In the genomic region with DNA sequence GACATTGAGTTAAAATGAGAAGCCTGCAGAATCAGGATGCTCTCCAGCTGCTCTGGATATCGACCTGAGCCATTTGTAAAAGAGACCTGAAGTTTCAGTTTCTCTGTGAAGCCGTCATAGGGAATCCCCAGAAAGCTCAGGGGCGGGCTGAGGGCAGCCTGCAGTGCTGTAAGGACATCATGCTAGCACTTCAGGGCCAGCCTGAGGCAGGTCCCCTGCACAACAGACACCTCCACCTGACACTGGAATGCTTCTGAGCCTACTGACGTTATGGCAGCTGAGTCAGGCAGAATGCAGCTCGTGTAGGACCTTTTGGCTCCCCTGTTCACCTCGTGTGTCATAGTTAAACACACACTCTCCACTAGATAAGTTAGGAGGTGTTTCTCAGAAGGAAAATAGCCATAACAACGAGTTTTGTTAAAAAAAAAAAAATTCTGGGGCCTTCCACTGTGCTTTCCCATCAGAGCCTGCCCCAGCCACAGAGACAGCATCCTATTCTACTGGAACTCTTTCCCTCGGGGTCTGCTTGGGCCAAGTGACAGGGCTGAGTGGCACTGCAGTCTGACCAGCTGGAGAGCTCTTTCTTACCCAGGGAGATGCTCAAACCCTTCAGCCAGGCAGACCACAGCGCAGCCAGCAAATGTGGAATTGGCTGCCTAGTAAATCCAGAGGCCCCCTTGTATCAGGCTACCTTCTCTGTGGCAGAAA, we compare ENCODE assay signal across 9 cellular contexts.
DNase-seq lines count a peak whose midpoint lies in the region; ATAC-seq lines count a peak whose summit lies in the region.
"Had no signal": no experiment of that assay in that cellular context is flagged by ENCODE, and none has a peak within 500 bp of the region (broad histone marks: within the 10 kb centered on the region; RNA-seq: fewer than 3 reads in every experiment).

No MANE protein-coding gene starts in this region.

- H2AK5ac ChIP-seq in mesendoderm (ENCODE audit: low read length) = no peak overlapping the region

- no peak overlapping the region for H2BK120ac ChIP-seq in mesendoderm (ENCODE audit: low read depth, low read length)

- H3K27ac ChIP-seq in mesendoderm (ENCODE audit: low read depth, low read length) = no peak overlapping the region
- H3K27ac ChIP-seq: HL-60 had no signal

- no peak overlapping the region for H3K4me3 Mint-ChIP-seq in effector memory CD8-positive, alpha-beta T cell

- H3K36me3 ChIP-seq in mesendoderm (ENCODE audit: control insufficient read depth, insufficient read depth, low read length) = no peaks in the 10 kb centered on the region

- ATAC-seq in GM18867 (IDR thresholded peaks at IDR 0.05; ENCODE audit: unreplicated experiment) = peak; percentile 87
- ATAC-seq in GM21515 (IDR thresholded peaks at IDR 0.05; ENCODE audit: unreplicated experiment) = peak; percentile 88
- ATAC-seq in HG03442 (IDR thresholded peaks at IDR 0.05; ENCODE audit: unreplicated experiment) = peak; percentile 97
- ATAC-seq in effector memory CD8-positive, alpha-beta T cell (replicated peaks) = no peak

- no peak overlapping the region for H4K8ac ChIP-seq in mesendoderm (ENCODE audit: low read depth, low read length)

- no peak overlapping the region for H2BK15ac ChIP-seq in mesendoderm (replicated peaks; ENCODE audit: low read depth)

- no peak overlapping the region for H3K56ac ChIP-seq in mesendoderm (ENCODE audit: low read length)

- H3K27ac Mint-ChIP-seq in effector memory CD8-positive, alpha-beta T cell = no peak overlapping the region

- peaks cover 0 to 14% of the 10 kb centered on the region in 2 donors for H3K27me3 Mint-ChIP-seq in effector memory CD8-positive, alpha-beta T cell

- no peak overlapping the region for H3K18ac ChIP-seq in mesendoderm (ENCODE audit: low read length)

- WGBS in mesendoderm (ENCODE audit: extremely low coverage, insufficient coverage, low lambda C conversion rate) = no CpG with 5 or more reads among the region's 9 CpGs

- H3K27me3 ChIP-seq in mesendoderm (ENCODE audit: insufficient read depth, low read length, poor library complexity) = no peaks in the 10 kb centered on the region

- no peak overlapping the region for H4K5ac ChIP-seq in mesendoderm (ENCODE audit: low read length)

- no peak overlapping the region for H3K23ac ChIP-seq in mesendoderm (ENCODE audit: low read length)

- no peak overlapping the region for H2BK5ac ChIP-seq in mesendoderm (ENCODE audit: low read length)

- H3K4me1 ChIP-seq in mesendoderm (ENCODE audit: control insufficient read depth, low read depth, low read length) = no peaks in the 10 kb centered on the region

- H3K36me3 Mint-ChIP-seq in effector memory CD8-positive, alpha-beta T cell (ENCODE audit: insufficient read depth) = no peaks in the 10 kb centered on the region

- H3K79me1 ChIP-seq in mesendoderm (ENCODE audit: low read length) = no peaks in the 10 kb centered on the region

- H3K4me3 ChIP-seq in mesendoderm (ENCODE audit: low read length) = no peak overlapping the region

- no peaks in the 10 kb centered on the region for H3K9me3 Mint-ChIP-seq in effector memory CD8-positive, alpha-beta T cell

- peaks cover 2 to 3% of the 10 kb centered on the region in 2 donors for H3K4me1 Mint-ChIP-seq in effector memory CD8-positive, alpha-beta T cell (ENCODE audit: low read depth in 2 of 2)

- H3K9ac ChIP-seq in mesendoderm (ENCODE audit: low read length) = no peak overlapping the region

- no peak overlapping the region for H3K4me2 ChIP-seq in mesendoderm (ENCODE audit: low read length)

- DNase-seq in mesendoderm (peak; percentile 13), NCI-H1105 treated with DMSO at 0.1 percent for 48 hours (lab: John Stamatoyannopoulos, UW) (no peak)
- DNase-seq in effector CD4-positive, alpha-beta T cell = no peak
- DNase-seq in effector memory CD8-positive, alpha-beta T cell = no peak
- DNase-seq: stimulated activated CD4-positive, alpha-beta T cell treated with anti-CD3 and anti-CD28 coated beads, Interleukin-4, amount 100 ng/mL, for 1 hour had no signal

- no peak overlapping the region for H3K4ac ChIP-seq in mesendoderm (ENCODE audit: low read depth, low read length)

- no peaks in the 10 kb centered on the region for H3K79me2 ChIP-seq in mesendoderm (ENCODE audit: control insufficient read depth, insufficient read depth, low read length)
